Comparison of ENCODE assay signal across 9 cellular contexts in the genomic region with DNA sequence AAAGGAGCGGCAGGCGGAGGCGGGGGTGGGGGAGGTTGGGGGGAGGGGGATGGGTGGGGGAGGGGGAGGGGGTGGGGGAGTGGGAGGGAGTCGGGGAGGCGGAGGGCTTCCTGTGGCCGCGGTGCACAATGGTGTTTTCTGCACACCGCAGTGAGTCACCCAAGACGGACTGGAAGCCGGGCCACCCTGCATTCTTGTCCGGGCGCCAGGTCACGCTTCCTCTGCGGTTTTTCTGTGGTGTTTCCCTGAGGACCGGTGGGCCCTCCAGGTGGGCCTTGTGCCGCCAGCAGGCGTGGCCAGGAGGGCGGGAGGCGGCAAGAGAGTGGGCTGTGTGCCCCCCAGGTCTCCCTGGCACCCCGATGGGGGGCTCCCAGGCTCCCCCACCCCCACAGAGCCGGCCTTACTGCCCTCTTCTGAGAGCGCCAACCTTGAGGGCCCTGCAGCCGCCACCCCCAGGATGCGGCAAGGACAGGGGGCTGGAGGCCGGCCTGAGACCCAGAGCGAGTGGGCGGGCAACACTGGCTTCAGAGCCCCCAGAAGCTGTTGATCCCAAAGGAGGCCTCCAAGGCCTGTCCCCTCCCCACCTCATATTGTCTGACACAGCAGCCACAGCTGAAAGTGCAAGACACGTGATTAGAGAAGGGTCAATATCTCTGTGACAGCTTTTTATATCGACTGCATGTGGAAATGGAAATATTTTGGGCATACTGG. TPM values are rescaled to one million over a fixed set of nuclear protein-coding genes. Genes with fewer than 3 reads are reported as not detected.
DNase-seq lines count a peak whose midpoint lies in the region; ATAC-seq, FAIRE-seq and TF ChIP-seq lines count a peak whose summit lies in the region.
"Had no signal": no experiment of that assay in that cellular context is flagged by ENCODE, and none has a peak within 500 bp of the region (broad histone marks: within the 10 kb centered on the region; RNA-seq: fewer than 3 reads in every experiment).

No MANE protein-coding gene starts in this region.

- peak; percentile 53 for ATAC-seq in GM18868 (IDR thresholded peaks at IDR 0.05; ENCODE audit: unreplicated experiment)
- peak; percentile 19 for ATAC-seq in activated naive CD8-positive, alpha-beta T cell treated with anti-CD3 and anti-CD28 coated beads, Interleukin-2, amount 10 ng/mL, durations not matched to agents 7 days and 5 days (ENCODE audit: low read depth)
- ATAC-seq in stimulated activated naive B cell treated with anti-CD40 and anti-IgM and Interleukin-4, amounts not matched to agents 10 μg/mL and 1 μg/mL and 100 μg/mL, for 72 hours (replicated peaks): peak; percentile 72 to 73
- no peak for ATAC-seq in HG03565 (IDR thresholded peaks at IDR 0.05; ENCODE audit: unreplicated experiment)
- ATAC-seq in HG03045 (IDR thresholded peaks at IDR 0.05; ENCODE audit: unreplicated experiment): no peak

- H3K4me2 ChIP-seq in MM.1S (ENCODE audit: low read depth, low read length): peak overlapping the region; percentile 68

- no peaks in the 10 kb centered on the region for H3K36me3 ChIP-seq in MM.1S (replicated peaks; ENCODE audit: insufficient read depth, low read length)
- no peaks in the 10 kb centered on the region for H3K36me3 ChIP-seq in kidney (ENCODE audit: control insufficient read depth in 1 of 2, insufficient read depth in 2 of 2, low read length in 2 of 2)

- H3K27me3 Mint-ChIP-seq in activated naive CD8-positive, alpha-beta T cell treated with anti-CD3 and anti-CD28 coated beads, Interleukin-2, amount 10 ng/mL, durations not matched to agents 7 days and 5 days: no peaks in the 10 kb centered on the region
- H3K27me3 Mint-ChIP-seq in stimulated activated naive B cell treated with anti-CD40 and anti-IgM and Interleukin-4, amounts not matched to agents 10 μg/mL and 1 μg/mL and 100 μg/mL, for 72 hours: peaks cover 0 to 4% of the 10 kb centered on the region in 2 donors

- H3K9me2 ChIP-seq in MM.1S (replicated peaks; ENCODE audit: insufficient read depth, low read length): no peaks in the 10 kb centered on the region

- no peaks in the 10 kb centered on the region for H3K9me3 Mint-ChIP-seq in activated naive CD8-positive, alpha-beta T cell treated with anti-CD3 and anti-CD28 coated beads, Interleukin-2, amount 10 ng/mL, durations not matched to agents 7 days and 5 days
- no peaks in the 10 kb centered on the region for H3K9me3 Mint-ChIP-seq in stimulated activated naive B cell treated with anti-CD40 and anti-IgM and Interleukin-4, amounts not matched to agents 10 μg/mL and 1 μg/mL and 100 μg/mL, for 72 hours
- H3K9me3 Mint-ChIP-seq: neural crest cell had no signal

- POLR2A ChIA-PET in activated naive CD8-positive, alpha-beta T cell treated with anti-CD3 and anti-CD28 coated beads, Interleukin-2, amount 10 ng/mL, durations not matched to agents 7 days and 5 days (lab: Charles Lee): interaction anchor here (0.9 to 1.8 kb wide), 2 partner anchors 11 to 110 kb away, joined by 3 to 6 read pairs; a partner anchor contains a TSS

- H3K4me1 ChIP-seq in MM.1S (ENCODE audit: low read length) (no peaks in the 10 kb centered on the region; the same call in 1 of the 2 replicates), kidney (ENCODE audit: control insufficient read depth in 1 of 2, insufficient read depth in 1 of 2, low read depth in 1 of 2, low read length in 2 of 2) (peaks cover 0 to 11% of the 10 kb centered on the region in 2 donors)

- H4K20me1 ChIP-seq in MM.1S (ENCODE audit: insufficient read depth, low read length): no peaks in the 10 kb centered on the region

- H3K9me3 ChIP-seq in MM.1S (replicated peaks; ENCODE audit: insufficient read depth, low read length): no peaks in the 10 kb centered on the region
- no peaks in the 10 kb centered on the region for H3K9me3 ChIP-seq in kidney (ENCODE audit: control insufficient read depth in 1 of 2, low read length in 2 of 2)

- DNase-seq in MM.1S (peak; percentile 64), kidney (peak; percentile 96), NCI-H1694 (lab: John Stamatoyannopoulos, UW) (no peak)
- peak; percentile 60 for DNase-seq in activated naive CD8-positive, alpha-beta T cell treated with anti-CD3 and anti-CD28 coated beads, Interleukin-2, amount 10 ng/mL, durations not matched to agents 7 days and 5 days
- DNase-seq in stimulated activated naive B cell treated with anti-CD40 and anti-IgM and Interleukin-4, amounts not matched to agents 10 μg/mL and 1 μg/mL and 100 μg/mL, for 72 hours: peak; percentile 60

- TF ChIP-seq CTCF in MM.1S (IDR thresholded peaks at IDR 0.05; ENCODE audit: low read length) (no peak), kidney (IDR thresholded peaks at IDR 0.05; ENCODE audit: borderline replicate concordance, extremely low read depth, insufficient read depth) (no peak)

- FAIRE-seq in kidney (lab: Jason Lieb, UNC): no peak

- no peak overlapping the region for H3K27ac Mint-ChIP-seq in activated naive CD8-positive, alpha-beta T cell treated with anti-CD3 and anti-CD28 coated beads, Interleukin-2, amount 10 ng/mL, durations not matched to agents 7 days and 5 days
- H3K27ac Mint-ChIP-seq in stimulated activated naive B cell treated with anti-CD40 and anti-IgM and Interleukin-4, amounts not matched to agents 10 μg/mL and 1 μg/mL and 100 μg/mL, for 72 hours: no peak overlapping the region

- H3K27me3 ChIP-seq in MM.1S (replicated peaks; ENCODE audit: insufficient read depth, low read length): no peaks in the 10 kb centered on the region

- peaks cover 11% of the 10 kb centered on the region for H3K4me1 Mint-ChIP-seq in activated naive CD8-positive, alpha-beta T cell treated with anti-CD3 and anti-CD28 coated beads, Interleukin-2, amount 10 ng/mL, durations not matched to agents 7 days and 5 days
- peaks cover 20 to 55% of the 10 kb centered on the region in 2 donors for H3K4me1 Mint-ChIP-seq in stimulated activated naive B cell treated with anti-CD40 and anti-IgM and Interleukin-4, amounts not matched to agents 10 μg/mL and 1 μg/mL and 100 μg/mL, for 72 hours
- H3K4me1 Mint-ChIP-seq: neural crest cell had no signal

- H3K79me2 ChIP-seq in MM.1S (ENCODE audit: low read length): peaks cover 5% of the 10 kb centered on the region; the same call in 1 of the 2 replicates

- H3F3A ChIP-seq in MM.1S (ENCODE audit: insufficient read depth, low read length): no peaks in the 10 kb centered on the region

- H3K9ac ChIP-seq in MM.1S (ENCODE audit: low read length) (peak overlapping the region; percentile 28; the same call in 1 of the 2 replicates), kidney (ENCODE audit: low read length in 2 of 2) (no peak overlapping the region)

- H3K27ac ChIP-seq in MM.1S (ENCODE audit: low read length): peak overlapping the region; percentile 37; the same call in 1 of the 2 replicates
- H3K27ac ChIP-seq in kidney (ENCODE audit: low read depth in 2 of 2, low read length in 2 of 2): peak overlapping the region; percentile 47 to 67

- H3K4me3 Mint-ChIP-seq in activated naive CD8-positive, alpha-beta T cell treated with anti-CD3 and anti-CD28 coated beads, Interleukin-2, amount 10 ng/mL, durations not matched to agents 7 days and 5 days: peak overlapping the region; percentile 45
- H3K4me3 Mint-ChIP-seq in stimulated activated naive B cell treated with anti-CD40 and anti-IgM and Interleukin-4, amounts not matched to agents 10 μg/mL and 1 μg/mL and 100 μg/mL, for 72 hours: peak overlapping the region; percentile 50 to 62
- H3K4me3 Mint-ChIP-seq: neural crest cell had no signal

- H2AFZ ChIP-seq in MM.1S (ENCODE audit: low read length): peak overlapping the region; percentile 38; the same call in 1 of the 2 replicates

- H3K4me3 ChIP-seq in MM.1S (ENCODE audit: low read length) (no peak overlapping the region; the same call in 1 of the 2 replicates), kidney (ENCODE audit: low read length in 2 of 2) (no peak overlapping the region)

- intact Hi-C loops in kidney (cut with DNase I): no loop called here

- H3K36me3 Mint-ChIP-seq in activated naive CD8-positive, alpha-beta T cell treated with anti-CD3 and anti-CD28 coated beads, Interleukin-2, amount 10 ng/mL, durations not matched to agents 7 days and 5 days: peaks cover 2% of the 10 kb centered on the region
- H3K36me3 Mint-ChIP-seq in stimulated activated naive B cell treated with anti-CD40 and anti-IgM and Interleukin-4, amounts not matched to agents 10 μg/mL and 1 μg/mL and 100 μg/mL, for 72 hours: peaks cover 0 to 3% of the 10 kb centered on the region in 2 donors

RNA-seq across cellular contexts. Expression of a gene that starts 11.1 kb away (rescaled TPM):
- 10 to 100 TPM; 23.4 to 24.7 TPM for total RNA-seq in activated naive CD8-positive, alpha-beta T cell treated with anti-CD3 and anti-CD28 coated beads, Interleukin-2, amount 10 ng/mL, durations not matched to agents 7 days and 5 days
- total RNA-seq in kidney: 44.5 TPM
- 18.9 TPM for polyA plus RNA-seq in kidney (ENCODE audit: insufficient read depth, low read depth, low replicate concordance)

RNA-seq across cellular contexts. Expression of a gene that starts 11.4 kb away (rescaled TPM):
- 1 to 10 TPM; 2.8 to 3.7 TPM for total RNA-seq in activated naive CD8-positive, alpha-beta T cell treated with anti-CD3 and anti-CD28 coated beads, Interleukin-2, amount 10 ng/mL, durations not matched to agents 7 days and 5 days
- total RNA-seq in kidney: 21.8 TPM
- 19.1 TPM for polyA plus RNA-seq in kidney (ENCODE audit: insufficient read depth, low read depth, low replicate concordance)

RNA-seq across cellular contexts. Expression of a gene that starts 29.3 kb away (rescaled TPM):
- not detected for total RNA-seq in activated naive CD8-positive, alpha-beta T cell treated with anti-CD3 and anti-CD28 coated beads, Interleukin-2, amount 10 ng/mL, durations not matched to agents 7 days and 5 days
- total RNA-seq in kidney: 5.2 TPM
- polyA plus RNA-seq in kidney (ENCODE audit: insufficient read depth, low read depth, low replicate concordance): 5.0 TPM

RNA-seq across cellular contexts. Expression of a gene that starts 47.3 kb away (rescaled TPM):
- total RNA-seq in activated naive CD8-positive, alpha-beta T cell treated with anti-CD3 and anti-CD28 coated beads, Interleukin-2, amount 10 ng/mL, durations not matched to agents 7 days and 5 days: 10 to 100 TPM; 54.3 to 58.4 TPM
- 49.5 TPM for total RNA-seq in kidney
- 32.7 TPM for polyA plus RNA-seq in kidney (ENCODE audit: insufficient read depth, low read depth, low replicate concordance)

Comparison
In these comparisons a context has a peak if more than half of its experiments do, and no peak if none do; other contexts are left out.
1. ATAC-seq: peak in GM18868 (single experiment), activated naive CD8-positive, alpha-beta T cell treated with anti-CD3 and anti-CD28 coated beads, Interleukin-2, amount 10 ng/mL, durations not matched to agents 7 days and 5 days (single experiment) and stimulated activated naive B cell treated with anti-CD40 and anti-IgM and Interleukin-4, amounts not matched to agents 10 μg/mL and 1 μg/mL and 100 μg/mL, for 72 hours (2 of 2); none in HG03565 (single experiment) and HG03045 (single experiment).